8 cellular contexts compared by ENCODE assay signal in genomic region chr22:41523464-41524221, GRCh38. TPM values are rescaled to one million over a fixed set of nuclear protein-coding genes. Genes with fewer than 3 reads are reported as not detected.
DNase-seq lines count a peak whose midpoint lies in the region; ATAC-seq lines count a peak whose summit lies in the region.

No MANE protein-coding gene starts in this region.

- H3K27me3 ChIP-seq in skeletal muscle satellite cell (ENCODE audit: control insufficient read depth, insufficient read depth, low read length) = no peaks in the 10 kb centered on the region

- intact Hi-C loops in left ventricle myocardium superior (cut with micrococcal nuclease) = no loop called here

- H3K36me3 Mint-ChIP-seq in activated naive CD8-positive, alpha-beta T cell = peaks cover 1% of the 10 kb centered on the region

- H3K9me3 ChIP-seq in skeletal muscle satellite cell (replicated peaks; ENCODE audit: low read length) = no peaks in the 10 kb centered on the region

- H3K4me3 Mint-ChIP-seq in activated naive CD8-positive, alpha-beta T cell = no peak overlapping the region

- no peaks in the 10 kb centered on the region for H3K27me3 Mint-ChIP-seq in activated naive CD8-positive, alpha-beta T cell

- H3K4me3 ChIP-seq in skeletal muscle satellite cell (ENCODE audit: low read length) = no peak overlapping the region

- H3K9ac ChIP-seq in skeletal muscle satellite cell (ENCODE audit: low read depth, low read length) = peak overlapping the region; percentile 40

- peaks cover 58% of the 10 kb centered on the region for H3K36me3 ChIP-seq in skeletal muscle satellite cell (ENCODE audit: insufficient read depth, low read length)

- H3K9me3 Mint-ChIP-seq in activated naive CD8-positive, alpha-beta T cell (ENCODE audit: low read depth) = no peaks in the 10 kb centered on the region

- DNase-seq in EL = peak; percentile 67
- DNase-seq in left ventricle myocardium superior = peak; percentile 63
- no peak for DNase-seq in T-helper 9 cell
- no peak for DNase-seq in anterior cingulate cortex (lab: John Stamatoyannopoulos, UW)
- DNase-seq in HK-2 (ENCODE audit: unreplicated experiment) = no peak

- no peak overlapping the region for H3K4me2 ChIP-seq in skeletal muscle satellite cell (ENCODE audit: low read length)

- peaks cover 24% of the 10 kb centered on the region for H3K4me1 Mint-ChIP-seq in activated naive CD8-positive, alpha-beta T cell (ENCODE audit: low read depth)

- peak overlapping the region; percentile 77 for H3K27ac Mint-ChIP-seq in activated naive CD8-positive, alpha-beta T cell

- H3K4me1 ChIP-seq in skeletal muscle satellite cell (ENCODE audit: control insufficient read depth, insufficient read depth, low read length) = peaks cover 18% of the 10 kb centered on the region

- ATAC-seq in left ventricle myocardium superior (peak; percentile 60), HG02870 (IDR thresholded peaks at IDR 0.05; ENCODE audit: unreplicated experiment) (no peak)

RNA-seq across cellular contexts. Expression of gene POLR3H, which starts 20.6 kb away (rescaled TPM):
- total RNA-seq in left ventricle myocardium superior = 17.9 TPM
- total RNA-seq in skeletal muscle satellite cell (2012; rRNA removed) = 20.5 and 24.9 TPM in 2 replicates

RNA-seq across cellular contexts. Expression of gene CSDC2, which starts 37.2 kb away (rescaled TPM):
- total RNA-seq in left ventricle myocardium superior = 223 TPM
- total RNA-seq in skeletal muscle satellite cell (2012; rRNA removed) = under 0.01 and 0.87 TPM in 2 replicates

RNA-seq across cellular contexts. Expression of gene ACO2, which starts 54.7 kb away (rescaled TPM):
- 887 TPM for total RNA-seq in left ventricle myocardium superior
- 73.8 and 74.8 TPM in 2 replicates for total RNA-seq in skeletal muscle satellite cell (2012; rRNA removed)

RNA-seq across cellular contexts. Expression of gene PHF5A, which starts 55.2 kb away (rescaled TPM):
- total RNA-seq in left ventricle myocardium superior = 20.2 TPM
- total RNA-seq in skeletal muscle satellite cell (2012; rRNA removed) = 53.2 and 54.4 TPM in 2 replicates

Comparison
In these comparisons a context has a peak if more than half of its experiments do, and no peak if none do; other contexts are left out.
1. DNase-seq: peak in EL (single experiment) and left ventricle myocardium superior (single experiment); none in T-helper 9 cell (single experiment), anterior cingulate cortex (0 of 58) and HK-2 (single experiment).